9 cellular contexts compared by ENCODE assay signal in genomic region chr22:29481265-29482000, GRCh38. TPM values are rescaled to one million over a fixed set of nuclear protein-coding genes. Genes with fewer than 3 reads are reported as not detected.
DNase-seq lines count a peak whose midpoint lies in the region; ATAC-seq, FAIRE-seq and TF ChIP-seq lines count a peak whose summit lies in the region.
"Had no signal": no experiment of that assay in that cellular context is flagged by ENCODE, and none has a peak within 500 bp of the region (broad histone marks: within the 10 kb centered on the region; RNA-seq: fewer than 3 reads in every experiment).

No MANE protein-coding gene starts in this region.

- ATAC-seq in A549: no peak
- ATAC-seq in GM21360 (IDR thresholded peaks at IDR 0.05; ENCODE audit: unreplicated experiment): no peak

- no peak for TF ChIP-seq CTCF in A549 (IDR thresholded peaks at IDR 0.05)
- TF ChIP-seq CTCF in HEK293 (tag by site-specific recombination; IDR thresholded peaks at IDR 0.05): no peak
- peak in 1 of 2 experiments; percentile 4 for TF ChIP-seq CTCF in brain (conservative IDR thresholded peaks at IDR 0.05)

- H3K9me3 ChIP-seq in A549 (no peaks in the 10 kb centered on the region), HEK293 (ENCODE audit: control insufficient read depth, insufficient read depth, low read depth, low read length) (no peaks in the 10 kb centered on the region)

- H3K4me1 ChIP-seq in A549 (peaks cover 29% of the 10 kb centered on the region), HEK293 (ENCODE audit: control insufficient read depth, insufficient read depth, low read length) (no peaks in the 10 kb centered on the region), mesendoderm (ENCODE audit: control insufficient read depth, low read depth, low read length) (no peaks in the 10 kb centered on the region)

- peak overlapping the region; percentile 26 for H3K9ac ChIP-seq in mesendoderm (ENCODE audit: low read length)

- no peak overlapping the region for H3K23ac ChIP-seq in mesendoderm (ENCODE audit: low read length)

- H3K4me2 ChIP-seq in A549 (0 out of 3 replicates have a peak overlapping the region, but pooled peaks have one; percentile 20), mesendoderm (ENCODE audit: low read length) (peak overlapping the region; percentile 26)

- no peak overlapping the region for H2BK5ac ChIP-seq in mesendoderm (ENCODE audit: low read length)

- POLR2A ChIA-PET in A549 (lab: Yijun Ruan, JAX) (no interaction called here), HEK293 (lab: Yijun Ruan, JAX) (interaction anchor here (1.3 kb wide), 1 partner anchor 72 kb away, joined by 6 read pairs; the partner anchor contains the start of gene THOC5)

- H3K27ac ChIP-seq in A549: no peak overlapping the region
- no peak overlapping the region for H3K27ac ChIP-seq in HEK293 (ENCODE audit: extremely low read depth, low read depth, low read length)
- H3K27ac ChIP-seq in mesendoderm (ENCODE audit: low read depth, low read length): no peak overlapping the region

- no peak for TF ChIP-seq EP300 in A549 (IDR thresholded peaks at IDR 0.05)

- peak overlapping the region in 4 of 5 experiments; percentile 10 to 69 (median 38) for H3K27ac Mint-ChIP-seq in brain

- no peak for FAIRE-seq in A549 (lab: Jason Lieb, UNC)
- FAIRE-seq: urothelium cell line had no signal

- H2BK120ac ChIP-seq in mesendoderm (ENCODE audit: low read depth, low read length): no peak overlapping the region

- no peak overlapping the region for H3K18ac ChIP-seq in mesendoderm (ENCODE audit: low read length)

- H2AK5ac ChIP-seq in mesendoderm (ENCODE audit: low read length): no peak overlapping the region

- peaks cover 18% of the 10 kb centered on the region for H3K27me3 ChIP-seq in mesendoderm (ENCODE audit: insufficient read depth, low read length, poor library complexity)

- peaks cover 44% of the 10 kb centered on the region for H3K27me3 Mint-ChIP-seq in brain

- TF ChIP-seq POLR2A in A549 (IDR thresholded peaks at IDR 0.05; ENCODE audit: low read length): no peak

- H3K4me3 ChIP-seq in A549 (no peak overlapping the region), HEK293 (ENCODE audit: low read depth, low read length) (no peak overlapping the region), mesendoderm (ENCODE audit: low read length) (no peak overlapping the region)

- H3K79me1 ChIP-seq in mesendoderm (ENCODE audit: low read length): no peaks in the 10 kb centered on the region

- peaks cover 46% of the 10 kb centered on the region for H3K4me1 Mint-ChIP-seq in brain

- H3K36me3 ChIP-seq in HEK293 (ENCODE audit: control insufficient read depth in 2 of 2, insufficient read depth in 1 of 2, low read length in 2 of 2) (no peaks in the 10 kb centered on the region), mesendoderm (ENCODE audit: control insufficient read depth, insufficient read depth, low read length) (no peaks in the 10 kb centered on the region)

- CTCF ChIA-PET in A549 (lab: Yijun Ruan, JAX) (interaction anchor here (1.2 to 5.0 kb wide), 2 partner anchors 9 to 11 kb away, joined by 5 to 40 read pairs; no protein-coding TSS in a partner anchor), HEK293 (lab: Yijun Ruan, JAX) (interaction anchor here (0.6 to 1.2 kb wide), 6 partner anchors 12 to 86 kb away, joined by 3 to 6 read pairs (median 4); no protein-coding TSS in a partner anchor)

- H3K9me3 Mint-ChIP-seq in brain: peaks cover 0 to 11% (median 3%) of the 10 kb centered on the region in 5 experiments

- no peak for TF ChIP-seq RAD21 in A549 (conservative IDR thresholded peaks at IDR 0.05 in 1 of 2, IDR thresholded peaks at IDR 0.05 in 1 of 2)

- 73% methylated on average over 15 of the region's 15 CpGs for WGBS in A549 (ENCODE audit: missing lambda C conversion rate)
- WGBS in mesendoderm (ENCODE audit: extremely low coverage, insufficient coverage, low lambda C conversion rate): no CpG with 5 or more reads among the region's 15 CpGs

- H3K79me2 ChIP-seq in mesendoderm (ENCODE audit: control insufficient read depth, insufficient read depth, low read length): no peaks in the 10 kb centered on the region

- no peak overlapping the region for H4K5ac ChIP-seq in mesendoderm (ENCODE audit: low read length)

- no peak overlapping the region for H3K4ac ChIP-seq in mesendoderm (ENCODE audit: low read depth, low read length)

- DNase-seq in A549 (ENCODE audit: low read depth in 1 of 2, low spot score in 1 of 2): no peak
- DNase-seq in mesendoderm: peak; percentile 74
- DNase-seq in islet precursor cell: no peak
- DNase-seq in NCI-H526 treated with DMSO at 0.1 percent for 48 hours (lab: John Stamatoyannopoulos, UW): no peak
- no peak for DNase-seq in superior temporal gyrus (ENCODE audit: extremely low spot score)

- peak overlapping the region; percentile 79 to 86 (median 81) for H3K4me3 Mint-ChIP-seq in brain

- H2BK15ac ChIP-seq in mesendoderm (replicated peaks; ENCODE audit: low read depth): no peak overlapping the region

- H4K8ac ChIP-seq in mesendoderm (ENCODE audit: low read depth, low read length): no peak overlapping the region

- H3K56ac ChIP-seq in mesendoderm (ENCODE audit: low read length): peak overlapping the region; percentile 50

- H3K36me3 Mint-ChIP-seq in brain: peaks cover 8% of the 10 kb centered on the region

TF ChIP-seq in A549, 52 proteins besides CTCF, POLR2A, EP300 and RAD21:
- TF ChIP-seq MAFK (IDR thresholded peaks at IDR 0.05; ENCODE audit: partially characterized antibody) (peak; percentile 16), ELK1 (IDR thresholded peaks at IDR 0.05; ENCODE audit: low read depth, low read length) (no peak)

TF ChIP-seq in HEK293, 187 proteins besides CTCF, POLR2A, EP300 and RAD21:
- TF ChIP-seq SETDB1 (IDR thresholded peaks at IDR 0.05; ENCODE audit: insufficient read length, low read length): no peak
- no peak for TF ChIP-seq ZSCAN30 (tag by site-specific recombination; IDR thresholded peaks at IDR 0.05)
- TF ChIP-seq ZBTB17 (tag by site-specific recombination; IDR thresholded peaks at IDR 0.05): 0 out of 2 replicates have a peak, but pooled peaks have one; percentile 23
- no peak for TF ChIP-seq ZNF513 (tag by site-specific recombination; IDR thresholded peaks at IDR 0.05)
- TF ChIP-seq ZBTB44 (tag by site-specific recombination; IDR thresholded peaks at IDR 0.05): 0 out of 2 replicates have a peak, but pooled peaks have one; percentile 28
- no peak for TF ChIP-seq ZNF114 (tag by site-specific recombination; IDR thresholded peaks at IDR 0.05)
- TF ChIP-seq ZNF214 (tag by site-specific recombination; IDR thresholded peaks at IDR 0.05; ENCODE audit: borderline replicate concordance): no peak
- no peak for TF ChIP-seq ZNF449 (tag by site-specific recombination; IDR thresholded peaks at IDR 0.05)

RNA-seq across cellular contexts. Expression of gene NEFH, which starts 1.4 kb away (rescaled TPM):
- 0.04 and 0.06 TPM in 2 replicates for polyA plus RNA-seq in A549 (2011; rRNA removed)
- polyA plus RNA-seq in A549 (2012; cell fraction: cytosol; rRNA removed): 0.08 and 0.09 TPM in 2 replicates
- 0.06 and 0.10 TPM in 2 replicates for polyA plus RNA-seq in A549 (2012; cell fraction: nucleus; rRNA removed)
- 0.21 to 0.29 TPM (median 0.23 TPM) in 3 replicates for polyA plus RNA-seq in A549 (2017; fragmentation: RNase III; extraction: RNeasy Plus Mini Kit Qiagen cat#74134 plus additional on column Dnase treatment)
- polyA minus RNA-seq in A549 (2011; rRNA and poly(A)+ RNA removed): 0.05 TPM in 1 of 2 replicates, not detected in the other
- polyA plus RNA-seq in brain (ENCODE audit: insufficient read depth, low read depth, low replicate concordance): 40.9 TPM
- 1.6 TPM for polyA plus RNA-seq in mesendoderm (2013, experiment 1 of 2)
- polyA plus RNA-seq in mesendoderm (2013, experiment 2 of 2): 1.6 TPM

RNA-seq across cellular contexts. Expression of gene RFPL1, which starts 43.0 kb away (rescaled TPM):
- not detected in 2 replicates for polyA plus RNA-seq in A549 (2011; rRNA removed)
- not detected in 2 replicates for polyA plus RNA-seq in A549 (2012; cell fraction: cytosol; rRNA removed)
- not detected in 2 replicates for polyA plus RNA-seq in A549 (2012; cell fraction: nucleus; rRNA removed)
- polyA plus RNA-seq in A549 (2017; fragmentation: RNase III; extraction: RNeasy Plus Mini Kit Qiagen cat#74134 plus additional on column Dnase treatment): not detected in 3 replicates
- polyA minus RNA-seq in A549 (2011; rRNA and poly(A)+ RNA removed): not detected in 2 replicates
- polyA plus RNA-seq in brain (ENCODE audit: insufficient read depth, low read depth, low replicate concordance): not detected
- not detected for polyA plus RNA-seq in mesendoderm (2013, experiment 1 of 2)
- polyA plus RNA-seq in mesendoderm (2013, experiment 2 of 2): not detected

Comparison
In these comparisons a context has a peak if more than half of its experiments do, and no peak if none do; other contexts are left out.
1. RNA of gene NEFH, which starts 1.4 kb away (polyA plus RNA-seq): 40.9 TPM in brain (single experiment); 0.04 to 0.29 TPM in A549; every median in the first group is over 10 times any median in the second.